Comparison of ENCODE assay signal across 30 cellular contexts in the genomic region with DNA sequence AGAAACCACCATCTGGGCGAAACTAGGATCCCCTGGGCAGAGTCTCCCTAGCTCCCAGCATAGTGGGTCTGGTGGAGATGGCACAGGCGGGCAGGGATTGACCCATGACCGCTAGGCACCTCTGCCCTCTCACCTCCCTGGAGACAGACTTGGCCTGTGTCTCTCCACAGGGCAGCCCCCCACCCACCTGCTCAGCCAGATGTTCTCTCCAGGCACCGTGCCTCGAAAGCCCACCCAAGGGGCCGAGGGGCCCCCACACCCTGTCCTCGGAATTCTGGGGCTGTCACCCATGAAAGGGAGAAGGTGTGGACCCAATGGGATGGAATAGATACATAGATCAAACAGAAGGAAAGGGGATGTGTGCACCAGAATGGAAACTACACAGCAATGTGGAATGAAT.
"Had no signal": no experiment of that assay in that cellular context is flagged by ENCODE, and none has a peak within 500 bp of the region (broad histone marks: within the 10 kb centered on the region; RNA-seq: fewer than 3 reads in every experiment).

No MANE protein-coding gene starts in this region.

- H3K4me3 ChIP-seq: ascending aorta, cardiac muscle cell, PC-9 had no signal

- H3K9me3 Mint-ChIP-seq: activated CD4-positive, alpha-beta memory T cell treated with anti-CD3 and anti-CD28 coated beads, Interleukin-2, amount 10 ng/mL, durations not matched to agents 7 days and 5 days; activated naive CD4-positive, alpha-beta T cell treated with anti-CD3 and anti-CD28 coated beads, Interleukin-2, amount 50 U/mL, for 24 hours; activated naive CD8-positive, alpha-beta T cell treated with anti-CD3 and anti-CD28 coated beads, Interleukin-2, amount 10 ng/mL, durations not matched to agents 7 days and 5 days; activated T-helper 2 cell treated with anti-CD3 and anti-CD28 coated beads, Interferon-gamma antibody, Interleukin-2, Interleukin-4, amounts not matched to agents 10 μg/mL and 5 μg/mL and 100 μg/mL, durations not matched to agents 14 hours and 24 hours and 36 hours; central memory CD8-positive, alpha-beta T cell had no signal

- H3K36me3 Mint-ChIP-seq: activated CD8-positive, alpha-beta memory T cell treated with anti-CD3 and anti-CD28 coated beads, Interleukin-2, amount 10 ng/mL, durations not matched to agents 7 days and 5 days; activated naive CD4-positive, alpha-beta T cell treated with anti-CD3 and anti-CD28 coated beads, Interleukin-2, amount 50 U/mL, for 24 hours; activated naive CD8-positive, alpha-beta T cell treated with anti-CD3 and anti-CD28 coated beads, Interleukin-2, amount 10 ng/mL, durations not matched to agents 7 days and 5 days had no signal

- H3K4me1 Mint-ChIP-seq: activated naive CD4-positive, alpha-beta T cell treated with anti-CD3 and anti-CD28 coated beads, Interleukin-2, amount 50 U/mL, for 24 hours; central memory CD8-positive, alpha-beta T cell had no signal

- H3K4me2 ChIP-seq: PC-9 had no signal

- H3K4me3 Mint-ChIP-seq: activated CD4-positive, alpha-beta memory T cell treated with anti-CD3 and anti-CD28 coated beads, Interleukin-2, amount 10 ng/mL, durations not matched to agents 7 days and 5 days; activated CD8-positive, alpha-beta memory T cell treated with anti-CD3 and anti-CD28 coated beads, Interleukin-2, amount 10 ng/mL, durations not matched to agents 7 days and 5 days; activated naive CD4-positive, alpha-beta T cell treated with anti-CD3 and anti-CD28 coated beads, Interleukin-2, amount 50 U/mL, for 24 hours; activated naive CD8-positive, alpha-beta T cell treated with anti-CD3 and anti-CD28 coated beads, Interleukin-2, amount 10 ng/mL, durations not matched to agents 7 days and 5 days; central memory CD8-positive, alpha-beta T cell had no signal

- H3K9me3 ChIP-seq: ascending aorta had no signal

- DNase-seq: activated CD4-positive, alpha-beta memory T cell treated with anti-CD3 and anti-CD28 coated beads, Interleukin-2, amount 10 ng/mL, durations not matched to agents 7 days and 5 days; activated CD4-positive, alpha-beta T cell treated with anti-CD3 and anti-CD28 coated beads for 48 hours; activated CD4-positive, CD25-positive, alpha-beta regulatory T cell; activated gamma-delta T cell; activated naive CD4-positive, alpha-beta T cell treated with Interleukin-2 at 50 U/mL for 16 hours; activated naive CD8-positive, alpha-beta T cell treated with anti-CD3 and anti-CD28 coated beads, Interleukin-2, amount 10 ng/mL, durations not matched to agents 7 days and 5 days; amygdala; Karpas-422; NCI-H1105; NCI-H1417 treated with DMSO at 0.1 percent for 48 hours; NCI-H1694; NCI-H1930; NCI-H2081 treated with DMSO at 0.1 percent for 48 hours; NCI-H226; NCI-H446 treated with DMSO at 0.1 percent for 48 hours; NCI-H526; NCI-H748 treated with DMSO at 0.1 percent for 48 hours; NK-92 treated with Interleukin-12 subunit alpha and Interleukin-12 subunit beta, amount 100 ng/mL, for 24 hours; PC-9; Right ventricle myocardium superior; SW 1271; T-helper 2 cell; T-helper 9 cell; WERI-Rb-1 had no signal

- H3K27ac Mint-ChIP-seq: activated CD4-positive, alpha-beta memory T cell treated with anti-CD3 and anti-CD28 coated beads, Interleukin-2, amount 10 ng/mL, durations not matched to agents 7 days and 5 days; activated CD8-positive, alpha-beta memory T cell treated with anti-CD3 and anti-CD28 coated beads, Interleukin-2, amount 10 ng/mL, durations not matched to agents 7 days and 5 days; activated naive CD4-positive, alpha-beta T cell treated with anti-CD3 and anti-CD28 coated beads, Interleukin-2, amount 50 U/mL, for 24 hours; activated naive CD8-positive, alpha-beta T cell treated with anti-CD3 and anti-CD28 coated beads, Interleukin-2, amount 10 ng/mL, durations not matched to agents 7 days and 5 days; activated T-helper 2 cell treated with anti-CD3 and anti-CD28 coated beads, Interferon-gamma antibody, Interleukin-2, Interleukin-4, amounts not matched to agents 10 μg/mL and 5 μg/mL and 100 μg/mL, durations not matched to agents 14 hours and 24 hours and 36 hours had no signal

- H3K36me3 ChIP-seq: ascending aorta, cardiac muscle cell, WERI-Rb-1 had no signal

- H3K27me3 ChIP-seq: ascending aorta, cardiac muscle cell had no signal

- H3K4me1 ChIP-seq: ascending aorta had no signal

- H3K27ac ChIP-seq: ascending aorta, cardiac muscle cell, PC-9, WERI-Rb-1 had no signal
